9 cellular contexts compared by ENCODE assay signal in the genomic region with DNA sequence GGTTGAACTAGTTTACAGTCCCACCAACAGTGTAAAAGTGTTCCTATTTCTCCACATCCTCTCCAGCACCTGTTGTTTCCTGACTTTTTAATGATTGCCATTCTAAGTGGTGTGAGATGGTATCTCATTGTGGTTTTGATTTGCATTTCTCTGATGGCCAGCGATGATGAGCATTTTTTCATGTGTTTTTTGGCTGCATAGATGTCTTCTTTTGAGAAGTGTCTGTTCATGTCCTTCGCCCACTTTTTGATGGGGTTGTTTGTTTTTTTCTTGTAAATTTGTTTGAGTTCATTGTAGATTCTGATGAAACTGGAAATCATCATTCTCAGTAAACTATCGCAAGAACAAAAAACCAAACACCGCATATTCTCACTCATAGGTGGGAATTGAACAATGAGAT. TPM values are rescaled to one million over a fixed set of nuclear protein-coding genes. Genes with fewer than 3 reads are reported as not detected.
"Had no signal": no experiment of that assay in that cellular context is flagged by ENCODE, and none has a peak within 500 bp of the region (broad histone marks: within the 10 kb centered on the region; RNA-seq: fewer than 3 reads in every experiment).

No MANE protein-coding gene starts in this region.

RNA-seq across cellular contexts. Expression of gene TAL2, which starts 41.4 kb away (rescaled TPM):
- total RNA-seq: suprapubic skin, testis, thoracic aorta, thyroid gland, transverse colon, upper lobe of left lung, upper lobe of right lung, ureter, vagina had no signal
